ENCODE assay signal across 1 cellular context in the genomic region with DNA sequence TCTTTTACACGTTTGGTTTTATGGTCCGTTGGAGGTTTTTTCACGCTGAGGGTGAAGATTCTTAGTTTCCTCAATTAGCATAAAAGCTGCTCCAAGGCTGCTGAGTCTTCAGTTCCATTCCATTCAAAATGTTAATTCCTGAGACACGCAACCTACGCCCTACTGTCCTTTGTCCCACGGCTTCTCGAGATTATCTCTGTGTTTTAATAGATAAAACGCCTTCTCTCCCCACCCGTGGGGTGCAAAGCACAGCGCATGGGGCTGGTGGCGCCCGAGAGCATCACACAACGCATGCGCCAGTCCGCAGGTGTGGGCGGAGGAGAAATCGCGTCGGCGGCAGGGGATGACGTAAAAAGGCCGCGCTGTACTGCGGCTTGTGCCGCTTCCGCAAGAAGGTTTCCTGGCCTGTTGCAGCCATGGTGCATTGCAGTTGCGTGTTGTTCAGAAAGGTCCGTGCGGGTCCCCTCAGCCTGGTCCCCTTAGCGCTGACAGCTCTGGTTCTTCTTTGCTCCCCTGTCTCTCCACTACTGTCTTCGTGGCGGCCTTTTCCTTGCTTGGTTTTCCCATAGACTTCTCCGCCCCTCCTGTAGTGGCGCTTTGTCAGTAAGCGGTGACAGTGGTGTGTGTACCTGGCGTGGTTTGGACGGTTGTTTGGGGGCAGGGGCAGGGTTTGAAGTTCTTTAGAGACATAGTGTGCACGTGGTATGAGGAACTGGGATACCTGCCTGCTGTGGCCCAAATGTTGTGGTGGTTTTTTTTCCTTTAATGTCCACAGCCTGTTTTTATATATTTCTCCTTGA.
TF ChIP-seq lines count a peak whose summit lies in the region.

A gene with protein sequence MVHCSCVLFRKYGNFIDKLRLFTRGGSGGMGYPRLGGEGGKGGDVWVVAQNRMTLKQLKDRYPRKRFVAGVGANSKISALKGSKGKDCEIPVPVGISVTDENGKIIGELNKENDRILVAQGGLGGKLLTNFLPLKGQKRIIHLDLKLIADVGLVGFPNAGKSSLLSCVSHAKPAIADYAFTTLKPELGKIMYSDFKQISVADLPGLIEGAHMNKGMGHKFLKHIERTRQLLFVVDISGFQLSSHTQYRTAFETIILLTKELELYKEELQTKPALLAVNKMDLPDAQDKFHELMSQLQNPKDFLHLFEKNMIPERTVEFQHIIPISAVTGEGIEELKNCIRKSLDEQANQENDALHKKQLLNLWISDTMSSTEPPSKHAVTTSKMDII (plus strand): TSS at position 391 of the 800 bp plus-strand sequence. CDS start 26 bp downstream, at position 417.

TF ChIP-seq in K562, 482 proteins besides CTCF, POLR2A, EP300 and RAD21 (continued from another document and continues in another):
- TF ChIP-seq, protein P1, sequence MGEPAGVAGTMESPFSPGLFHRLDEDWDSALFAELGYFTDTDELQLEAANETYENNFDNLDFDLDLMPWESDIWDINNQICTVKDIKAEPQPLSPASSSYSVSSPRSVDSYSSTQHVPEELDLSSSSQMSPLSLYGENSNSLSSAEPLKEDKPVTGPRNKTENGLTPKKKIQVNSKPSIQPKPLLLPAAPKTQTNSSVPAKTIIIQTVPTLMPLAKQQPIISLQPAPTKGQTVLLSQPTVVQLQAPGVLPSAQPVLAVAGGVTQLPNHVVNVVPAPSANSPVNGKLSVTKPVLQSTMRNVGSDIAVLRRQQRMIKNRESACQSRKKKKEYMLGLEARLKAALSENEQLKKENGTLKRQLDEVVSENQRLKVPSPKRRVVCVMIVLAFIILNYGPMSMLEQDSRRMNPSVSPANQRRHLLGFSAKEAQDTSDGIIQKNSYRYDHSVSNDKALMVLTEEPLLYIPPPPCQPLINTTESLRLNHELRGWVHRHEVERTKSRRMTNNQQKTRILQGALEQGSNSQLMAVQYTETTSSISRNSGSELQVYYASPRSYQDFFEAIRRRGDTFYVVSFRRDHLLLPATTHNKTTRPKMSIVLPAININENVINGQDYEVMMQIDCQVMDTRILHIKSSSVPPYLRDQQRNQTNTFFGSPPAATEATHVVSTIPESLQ (CRISPR knock-in tag; IDR thresholded peaks at IDR 0.05): 0 out of 2 replicates have a peak, but pooled peaks have one; percentile 42
- TF ChIP-seq PRPF4 (IDR thresholded peaks at IDR 0.05; ENCODE audit: insufficient read depth, low read depth, low read length, poor library complexity, severe bottlenecking) (no peak), POLR3G (IDR thresholded peaks at IDR 0.05; ENCODE audit: extremely low read depth, insufficient read length, insufficient replicate concordance) (no peak), ELF2 (CRISPR knock-in tag; IDR thresholded peaks at IDR 0.05) (peak; percentile 97), BMI1 (IDR thresholded peaks at IDR 0.05; ENCODE audit: low read length) (no peak), ETV1 (tag; conservative IDR thresholded peaks at IDR 0.05; ENCODE audit: low read depth) (peak; percentile 82), ZBTB7A (IDR thresholded peaks at IDR 0.05; ENCODE audit: borderline replicate concordance, control insufficient read depth, low read depth, low read length) (no peak), EP400 (IDR thresholded peaks at IDR 0.05) (peak; percentile 99), MYNN (IDR thresholded peaks at IDR 0.05) (no peak), MYNN (CRISPR knock-in tag; IDR thresholded peaks at IDR 0.05) (no peak), CBX8 (IDR thresholded peaks at IDR 0.05; ENCODE audit: borderline replicate concordance, extremely low read depth, low read depth, low read length, poor library complexity, severe bottlenecking) (no peak), ZNF124 (CRISPR knock-in tag; IDR thresholded peaks at IDR 0.05) (no peak), PTRF (tag; IDR thresholded peaks at IDR 0.05) (no peak), RUNX1 (IDR thresholded peaks at IDR 0.05; ENCODE audit: low read depth) (no peak), BACH1 (tag; IDR thresholded peaks at IDR 0.05) (no peak), ZNF175 (CRISPR knock-in tag; IDR thresholded peaks at IDR 0.05; ENCODE audit: low read depth) (no peak), TCF7L2 (IDR thresholded peaks at IDR 0.05; ENCODE audit: low read depth, low read length) (no peak), ZFP1 (CRISPR knock-in tag; IDR thresholded peaks at IDR 0.05) (no peak), ZNF431 (CRISPR knock-in tag; IDR thresholded peaks at IDR 0.05) (peak; percentile 67), MAZ (CRISPR knock-in tag; conservative IDR thresholded peaks at IDR 0.05 in 1 of 2, IDR thresholded peaks at IDR 0.05 in 1 of 2) (peak; percentile 63 to 77; a peak in 2 of 4 replicates), RHOXF2B (CRISPR knock-in tag; conservative IDR thresholded peaks at IDR 0.05) (no peak), PML (IDR thresholded peaks at IDR 0.05; ENCODE audit: low read length) (peak; percentile 91), ZC3H11A (IDR thresholded peaks at IDR 0.05; ENCODE audit: low read depth, low read length) (no peak), CHD4 (IDR thresholded peaks at IDR 0.05; ENCODE audit: insufficient read depth, insufficient replicate concordance, low read depth, low read length, poor library complexity, severe bottlenecking) (peak; percentile 71), NFIX (CRISPR knock-in tag; IDR thresholded peaks at IDR 0.05; ENCODE audit: low read depth) (no peak), ZFP36 (IDR thresholded peaks at IDR 0.05; ENCODE audit: low read depth, low read length, partially characterized antibody) (no peak), GATAD2B (IDR thresholded peaks at IDR 0.05; ENCODE audit: borderline replicate concordance) (peak; percentile 96), ATF7 (IDR thresholded peaks at IDR 0.05) (peak; percentile 93), SNIP1 (IDR thresholded peaks at IDR 0.05; ENCODE audit: low read depth) (no peak), ZZZ3 (IDR thresholded peaks at IDR 0.05) (no peak; the same call in 1 of the 2 replicates)
- TF ChIP-seq, protein P2, sequence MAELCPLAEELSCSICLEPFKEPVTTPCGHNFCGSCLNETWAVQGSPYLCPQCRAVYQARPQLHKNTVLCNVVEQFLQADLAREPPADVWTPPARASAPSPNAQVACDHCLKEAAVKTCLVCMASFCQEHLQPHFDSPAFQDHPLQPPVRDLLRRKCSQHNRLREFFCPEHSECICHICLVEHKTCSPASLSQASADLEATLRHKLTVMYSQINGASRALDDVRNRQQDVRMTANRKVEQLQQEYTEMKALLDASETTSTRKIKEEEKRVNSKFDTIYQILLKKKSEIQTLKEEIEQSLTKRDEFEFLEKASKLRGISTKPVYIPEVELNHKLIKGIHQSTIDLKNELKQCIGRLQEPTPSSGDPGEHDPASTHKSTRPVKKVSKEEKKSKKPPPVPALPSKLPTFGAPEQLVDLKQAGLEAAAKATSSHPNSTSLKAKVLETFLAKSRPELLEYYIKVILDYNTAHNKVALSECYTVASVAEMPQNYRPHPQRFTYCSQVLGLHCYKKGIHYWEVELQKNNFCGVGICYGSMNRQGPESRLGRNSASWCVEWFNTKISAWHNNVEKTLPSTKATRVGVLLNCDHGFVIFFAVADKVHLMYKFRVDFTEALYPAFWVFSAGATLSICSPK (IDR thresholded peaks at IDR 0.05; ENCODE audit: borderline replicate concordance): 0 out of 2 replicates have a peak, but pooled peaks have one; percentile 79
- TF ChIP-seq, protein P3, sequence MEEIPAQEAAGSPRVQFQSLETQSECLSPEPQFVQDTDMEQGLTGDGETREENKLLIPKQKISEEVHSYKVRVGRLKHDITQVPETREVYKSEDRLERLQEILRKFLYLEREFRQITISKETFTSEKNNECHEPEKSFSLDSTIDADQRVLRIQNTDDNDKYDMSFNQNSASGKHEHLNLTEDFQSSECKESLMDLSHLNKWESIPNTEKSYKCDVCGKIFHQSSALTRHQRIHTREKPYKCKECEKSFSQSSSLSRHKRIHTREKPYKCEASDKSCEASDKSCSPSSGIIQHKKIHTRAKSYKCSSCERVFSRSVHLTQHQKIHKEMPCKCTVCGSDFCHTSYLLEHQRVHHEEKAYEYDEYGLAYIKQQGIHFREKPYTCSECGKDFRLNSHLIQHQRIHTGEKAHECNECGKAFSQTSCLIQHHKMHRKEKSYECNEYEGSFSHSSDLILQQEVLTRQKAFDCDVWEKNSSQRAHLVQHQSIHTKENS (CRISPR knock-in tag; IDR thresholded peaks at IDR 0.05): no peak
- TF ChIP-seq, protein P4, sequence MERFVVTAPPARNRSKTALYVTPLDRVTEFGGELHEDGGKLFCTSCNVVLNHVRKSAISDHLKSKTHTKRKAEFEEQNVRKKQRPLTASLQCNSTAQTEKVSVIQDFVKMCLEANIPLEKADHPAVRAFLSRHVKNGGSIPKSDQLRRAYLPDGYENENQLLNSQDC (CRISPR knock-in tag; IDR thresholded peaks at IDR 0.05): no peak; the same call in 1 of the 2 replicates
- TF ChIP-seq, protein P5, sequence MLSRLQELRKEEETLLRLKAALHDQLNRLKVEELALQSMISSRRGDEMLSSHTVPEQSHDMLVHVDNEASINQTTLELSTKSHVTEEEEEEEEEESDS (CRISPR knock-in tag; IDR thresholded peaks at IDR 0.05): no peak
- TF ChIP-seq, protein P6, sequence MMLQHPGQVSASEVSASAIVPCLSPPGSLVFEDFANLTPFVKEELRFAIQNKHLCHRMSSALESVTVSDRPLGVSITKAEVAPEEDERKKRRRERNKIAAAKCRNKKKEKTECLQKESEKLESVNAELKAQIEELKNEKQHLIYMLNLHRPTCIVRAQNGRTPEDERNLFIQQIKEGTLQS (IDR thresholded peaks at IDR 0.05): peak; percentile 54; the same call in 1 of the 2 replicates
- TF ChIP-seq, protein P6 (CRISPR knock-in tag; conservative IDR thresholded peaks at IDR 0.05): 0 out of 2 replicates have a peak, but pooled peaks have one; percentile 43
- TF ChIP-seq, protein P7, sequence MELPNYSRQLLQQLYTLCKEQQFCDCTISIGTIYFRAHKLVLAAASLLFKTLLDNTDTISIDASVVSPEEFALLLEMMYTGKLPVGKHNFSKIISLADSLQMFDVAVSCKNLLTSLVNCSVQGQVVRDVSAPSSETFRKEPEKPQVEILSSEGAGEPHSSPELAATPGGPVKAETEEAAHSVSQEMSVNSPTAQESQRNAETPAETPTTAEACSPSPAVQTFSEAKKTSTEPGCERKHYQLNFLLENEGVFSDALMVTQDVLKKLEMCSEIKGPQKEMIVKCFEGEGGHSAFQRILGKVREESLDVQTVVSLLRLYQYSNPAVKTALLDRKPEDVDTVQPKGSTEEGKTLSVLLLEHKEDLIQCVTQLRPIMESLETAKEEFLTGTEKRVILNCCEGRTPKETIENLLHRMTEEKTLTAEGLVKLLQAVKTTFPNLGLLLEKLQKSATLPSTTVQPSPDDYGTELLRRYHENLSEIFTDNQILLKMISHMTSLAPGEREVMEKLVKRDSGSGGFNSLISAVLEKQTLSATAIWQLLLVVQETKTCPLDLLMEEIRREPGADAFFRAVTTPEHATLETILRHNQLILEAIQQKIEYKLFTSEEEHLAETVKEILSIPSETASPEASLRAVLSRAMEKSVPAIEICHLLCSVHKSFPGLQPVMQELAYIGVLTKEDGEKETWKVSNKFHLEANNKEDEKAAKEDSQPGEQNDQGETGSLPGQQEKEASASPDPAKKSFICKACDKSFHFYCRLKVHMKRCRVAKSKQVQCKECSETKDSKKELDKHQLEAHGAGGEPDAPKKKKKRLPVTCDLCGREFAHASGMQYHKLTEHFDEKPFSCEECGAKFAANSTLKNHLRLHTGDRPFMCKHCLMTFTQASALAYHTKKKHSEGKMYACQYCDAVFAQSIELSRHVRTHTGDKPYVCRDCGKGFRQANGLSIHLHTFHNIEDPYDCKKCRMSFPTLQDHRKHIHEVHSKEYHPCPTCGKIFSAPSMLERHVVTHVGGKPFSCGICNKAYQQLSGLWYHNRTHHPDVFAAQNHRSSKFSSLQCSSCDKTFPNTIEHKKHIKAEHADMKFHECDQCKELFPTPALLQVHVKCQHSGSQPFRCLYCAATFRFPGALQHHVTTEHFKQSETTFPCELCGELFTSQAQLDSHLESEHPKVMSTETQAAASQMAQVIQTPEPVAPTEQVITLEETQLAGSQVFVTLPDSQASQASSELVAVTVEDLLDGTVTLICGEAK (IDR thresholded peaks at IDR 0.05): peak; percentile 64
- TF ChIP-seq, protein P7 (CRISPR knock-in tag; IDR thresholded peaks at IDR 0.05): no peak; the same call in 1 of the 2 replicates
- TF ChIP-seq, protein P8, sequence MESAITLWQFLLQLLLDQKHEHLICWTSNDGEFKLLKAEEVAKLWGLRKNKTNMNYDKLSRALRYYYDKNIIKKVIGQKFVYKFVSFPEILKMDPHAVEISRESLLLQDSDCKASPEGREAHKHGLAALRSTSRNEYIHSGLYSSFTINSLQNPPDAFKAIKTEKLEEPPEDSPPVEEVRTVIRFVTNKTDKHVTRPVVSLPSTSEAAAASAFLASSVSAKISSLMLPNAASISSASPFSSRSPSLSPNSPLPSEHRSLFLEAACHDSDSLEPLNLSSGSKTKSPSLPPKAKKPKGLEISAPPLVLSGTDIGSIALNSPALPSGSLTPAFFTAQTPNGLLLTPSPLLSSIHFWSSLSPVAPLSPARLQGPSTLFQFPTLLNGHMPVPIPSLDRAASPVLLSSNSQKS (CRISPR knock-in tag; IDR thresholded peaks at IDR 0.05): no peak; the same call in 1 of the 2 replicates
